In the genomic region with DNA sequence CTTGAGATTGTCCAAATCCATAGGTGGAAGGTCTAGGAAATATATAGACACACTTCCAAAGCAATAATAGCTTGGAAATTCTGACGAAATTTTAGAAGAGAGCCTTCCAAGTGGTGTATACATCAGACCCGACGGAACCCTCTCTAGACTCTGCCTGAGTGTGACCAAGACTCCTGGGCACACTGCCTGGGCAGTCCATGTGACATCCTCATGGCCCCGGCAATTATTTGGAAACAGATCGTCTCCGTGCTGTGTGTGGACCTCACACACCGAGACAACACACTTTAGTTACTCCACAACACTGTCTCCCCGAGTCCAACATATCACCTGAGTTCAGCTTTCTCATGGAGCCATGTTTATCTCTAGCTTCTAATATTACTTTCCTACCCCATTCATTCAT, we compare ENCODE assay signal across 18 cellular contexts. TPM values are rescaled to one million over a fixed set of nuclear protein-coding genes. Genes with fewer than 3 reads are reported as not detected.
"Had no signal": no experiment of that assay in that cellular context is flagged by ENCODE, and none has a peak within 500 bp of the region (broad histone marks: within the 10 kb centered on the region; RNA-seq: fewer than 3 reads in every experiment).

No MANE protein-coding gene starts in this region.

RNA-seq across cellular contexts. Expression of a gene that starts 42.3 kb away (rescaled TPM):
- total RNA-seq: activated naive CD4-positive, alpha-beta T cell treated with anti-CD3 and anti-CD28 coated beads for 36 hours; activated naive CD4-positive, alpha-beta T cell treated with anti-CD3 and anti-CD28 coated beads, Interleukin-2, amount 50 U/mL, for 72 hours; activated naive CD8-positive, alpha-beta T cell treated with anti-CD3 and anti-CD28 coated beads for 36 hours; activated naive CD8-positive, alpha-beta T cell treated with anti-CD3 and anti-CD28 coated beads, Interleukin-2, amount 10 ng/mL, durations not matched to agents 7 days and 5 days; activated T-cell treated with anti-CD3 and anti-CD28 coated beads, Interleukin-2, amount 50 U/mL, for 4 hours; activated T-cell treated with anti-CD3 and anti-CD28 coated beads, Interleukin-2, amount 50 U/mL, for 72 hours; activated T-helper 1 cell treated with anti-CD3 and anti-CD28 coated beads, Interleukin-12 subunit alpha, Interleukin-12 subunit beta, Interleukin-2, Interleukin-4 antibody, amounts not matched to agents 30 ng/mL and 10 ng/mL and 1 ng/mL, durations not matched to agents 14 hours and 24 hours and 36 hours; activated T-helper 17 cell treated with anti-CD3 and anti-CD28 coated beads, Interleukin-2, amount 50 U/mL, for 72 hours; activated T-helper 2 cell treated with anti-CD3 and anti-CD28 coated beads, Interferon-gamma antibody, Interleukin-2, Interleukin-4, amounts not matched to agents 10 μg/mL and 5 μg/mL and 100 μg/mL, durations not matched to agents 14 hours and 24 hours and 36 hours; aorta; ascending aorta; astrocyte; body of pancreas; breast epithelium; bronchial epithelial cell; cardiac muscle cell; cardiac septum; chondrocyte had no signal
